ENCODE assay signal across 9 cellular contexts in the genomic region with DNA sequence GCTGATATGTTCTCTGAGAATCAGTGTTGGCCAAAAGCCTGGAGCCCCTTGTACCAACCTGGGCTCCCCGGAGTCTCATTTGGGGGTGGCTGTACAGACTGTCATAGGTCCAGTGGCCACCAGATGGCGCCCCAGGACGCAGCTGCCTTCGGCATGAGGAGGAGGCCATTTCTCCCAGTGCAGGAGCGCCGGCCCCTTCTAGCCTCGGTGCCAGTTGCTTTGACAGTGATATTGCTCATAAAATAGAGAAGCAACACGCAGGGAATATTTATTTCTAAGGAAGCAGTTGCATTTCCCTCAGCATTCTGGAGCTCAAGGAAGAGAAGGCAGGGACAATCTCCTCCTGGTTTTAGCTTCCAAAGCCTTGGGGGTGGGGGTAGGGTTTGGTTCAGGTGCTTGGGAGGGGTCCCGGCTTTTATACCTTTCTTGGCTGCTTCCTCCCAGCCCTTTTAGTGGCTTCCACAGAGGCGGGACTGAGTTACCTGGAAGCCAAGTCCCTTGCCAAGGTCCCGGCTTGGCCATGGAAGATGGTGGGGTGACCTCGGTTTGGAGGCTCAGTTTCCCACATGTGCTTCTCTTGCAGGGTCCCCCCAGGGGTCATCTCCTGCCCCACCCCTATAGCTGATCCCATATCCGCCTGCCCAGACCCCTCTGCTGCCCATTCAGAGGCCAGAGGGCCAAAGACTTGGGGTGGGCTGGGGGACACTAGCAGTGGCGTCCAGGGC.
DNase-seq lines count a peak whose midpoint lies in the region; ATAC-seq and TF ChIP-seq lines count a peak whose summit lies in the region.
"Had no signal": no experiment of that assay in that cellular context is flagged by ENCODE, and none has a peak within 500 bp of the region (broad histone marks: within the 10 kb centered on the region; RNA-seq: fewer than 3 reads in every experiment).

No MANE protein-coding gene starts in this region.

- H3K4me3 Mint-ChIP-seq in CD4-positive, alpha-beta memory T cell, result peak overlapping the region in 4 of 8 donors; percentile 40 to 67 (median 52)
- H3K4me3 Mint-ChIP-seq: IgD-negative memory B cell had no signal

- H3K9ac ChIP-seq in fibroblast of lung (ENCODE audit: insufficient read depth, low read length) (no peak overlapping the region), neural cell (ENCODE audit: low read length) (peak overlapping the region; percentile 9)

- peaks cover 3% of the 10 kb centered on the region for H3K4me1 ChIP-seq in CD4-positive, alpha-beta memory T cell (ENCODE audit: insufficient read depth, low read length)
- H3K4me1 ChIP-seq in fibroblast of lung (ENCODE audit: control insufficient read depth, extremely low read depth, insufficient read depth, low read length), result no peaks in the 10 kb centered on the region

- H3K4me2 ChIP-seq in fibroblast of lung (ENCODE audit: extremely low read depth, insufficient read depth, low read length) (no peak overlapping the region), neural cell (ENCODE audit: low read length) (no peak overlapping the region)

- H3K79me2 ChIP-seq in fibroblast of lung (ENCODE audit: control insufficient read depth, insufficient read depth, low read length), result no peaks in the 10 kb centered on the region
- H3K79me2 ChIP-seq in neural cell (replicated peaks; ENCODE audit: insufficient read depth, low read length), result no peaks in the 10 kb centered on the region

- peaks cover 0 to 2% (median 0%) of the 10 kb centered on the region in 8 donors for H3K9me3 Mint-ChIP-seq in CD4-positive, alpha-beta memory T cell
- H3K9me3 Mint-ChIP-seq: IgD-negative memory B cell had no signal

- H2AFZ ChIP-seq in fibroblast of lung (ENCODE audit: low read length) (no peak overlapping the region), neural cell (ENCODE audit: low read depth, low read length) (peak overlapping the region; percentile 24)

- no peaks in the 10 kb centered on the region for H3K9me3 ChIP-seq in CD4-positive, alpha-beta memory T cell (ENCODE audit: control insufficient read depth in 1 of 2, low read length in 2 of 2)
- H3K9me3 ChIP-seq in fibroblast of lung (ENCODE audit: control insufficient read depth, insufficient read depth, low read depth, low read length) (no peaks in the 10 kb centered on the region), neural cell (ENCODE audit: low read length) (no peaks in the 10 kb centered on the region)

- peak overlapping the region in 1 of 7 donors; percentile 77 for H3K27ac Mint-ChIP-seq in CD4-positive, alpha-beta memory T cell

- intact Hi-C loops in CD4-positive, alpha-beta memory T cell (cut with micrococcal nuclease), result loop anchor here (1.0 kb wide), 3 partner anchors 216 to 527 kb away; no protein-coding TSS in a partner anchor

- H3K36me3 ChIP-seq in CD4-positive, alpha-beta memory T cell (ENCODE audit: insufficient read depth, low read length), result no peaks in the 10 kb centered on the region
- H3K36me3 ChIP-seq in fibroblast of lung (ENCODE audit: control insufficient read depth, insufficient read depth, low read length), result no peaks in the 10 kb centered on the region
- H3K36me3 ChIP-seq in neural cell (ENCODE audit: insufficient read depth, low read length), result no peaks in the 10 kb centered on the region

- no peaks in the 10 kb centered on the region for H4K20me1 ChIP-seq in fibroblast of lung (ENCODE audit: control insufficient read depth, extremely low read depth, insufficient read depth, low read length)
- no peaks in the 10 kb centered on the region for H4K20me1 ChIP-seq in neural cell (ENCODE audit: insufficient read depth)

- DNase-seq in CD4-positive, alpha-beta memory T cell, result peak; percentile 72 to 78 (median 74)
- DNase-seq in LNCaP clone FGC (ENCODE audit: low read depth) (peak; percentile 74), fibroblast of lung (ENCODE audit: low read depth in 2 of 2) (peak; percentile 48 to 70)
- peak; percentile 91 to 92 for DNase-seq in activated T-cell treated with anti-CD3 and anti-CD28 coated beads, Interleukin-2, amount 50 U/mL, for 48 hours
- peak; percentile 74 for DNase-seq in stimulated activated naive CD4-positive, alpha-beta T cell treated with Interleukin-2 at 50 U/mL for 16 hours (lab: John Stamatoyannopoulos, UW)

- ATAC-seq in GM21423 (IDR thresholded peaks at IDR 0.05; ENCODE audit: unreplicated experiment), result peak; percentile 76

- POLR2A ChIA-PET in CD4-positive, alpha-beta memory T cell (lab: Charles Lee; ENCODE audit: partially characterized antibody), result interaction anchor here (0.9 to 1.5 kb wide), 3 partner anchors 162 to 204 kb away, joined by 3 to 7 read pairs (median 4); no protein-coding TSS in a partner anchor

- H3K27ac ChIP-seq in CD4-positive, alpha-beta memory T cell (ENCODE audit: low read depth, low read length), result no peak overlapping the region
- H3K27ac ChIP-seq in fibroblast of lung (ENCODE audit: insufficient read depth, low read length) (no peak overlapping the region), neural cell (ENCODE audit: low read length) (no peak overlapping the region)

- peak; percentile 99 for TF ChIP-seq RAD21 in neural cell (conservative IDR thresholded peaks at IDR 0.05)

- TF ChIP-seq CTCF in LNCaP clone FGC (IDR thresholded peaks at IDR 0.05; ENCODE audit: control insufficient read depth, extremely low read depth, insufficient read depth) (peak; percentile 93), fibroblast of lung (conservative IDR thresholded peaks at IDR 0.05 in 1 of 2, IDR thresholded peaks at IDR 0.05 in 1 of 2; ENCODE audit: low read depth in 1 of 2, low read length in 2 of 2) (peak; percentile 94 to 96), neural cell (IDR thresholded peaks at IDR 0.05; ENCODE audit: poor library complexity, severe bottlenecking) (peak; percentile 99)

- CTCF ChIA-PET in CD4-positive, alpha-beta memory T cell (lab: Charles Lee; ENCODE audit: partially characterized antibody), result interaction anchor here (0.7 to 8.4 kb wide), 34 partner anchors 8 to 770 kb away, joined by 3 to 168 read pairs (median 4); a partner anchor contains a TSS

- H3K36me3 Mint-ChIP-seq in CD4-positive, alpha-beta memory T cell, result no peaks in the 10 kb centered on the region
- H3K36me3 Mint-ChIP-seq: IgD-negative memory B cell had no signal

- peaks cover 3 to 13% (median 6%) of the 10 kb centered on the region in 4 donors for H3K4me1 Mint-ChIP-seq in CD4-positive, alpha-beta memory T cell

- no peaks in the 10 kb centered on the region for H3K27me3 Mint-ChIP-seq in CD4-positive, alpha-beta memory T cell
- H3K27me3 Mint-ChIP-seq: IgD-negative memory B cell had no signal

- H3K27me3 ChIP-seq in CD4-positive, alpha-beta memory T cell (ENCODE audit: insufficient read depth, low read length), result no peaks in the 10 kb centered on the region
- H3K27me3 ChIP-seq in fibroblast of lung (ENCODE audit: control insufficient read depth, insufficient read depth, low read length), result no peaks in the 10 kb centered on the region
- H3K27me3 ChIP-seq in neural cell (ENCODE audit: insufficient read depth, low read depth, low read length), result no peaks in the 10 kb centered on the region

- no peak overlapping the region for H3K4me3 ChIP-seq in CD4-positive, alpha-beta memory T cell (ENCODE audit: low read length in 2 of 2)
- H3K4me3 ChIP-seq in LNCaP clone FGC (ENCODE audit: low read depth, low read length) (no peak overlapping the region), fibroblast of lung (replicated peaks in 1 of 4; ENCODE audit: control extremely low read depth in 1 of 4, insufficient read depth in 1 of 4, low read depth in 3 of 4, low read length in 4 of 4) (no peak overlapping the region), neural cell (ENCODE audit: low read length) (no peak overlapping the region)

- H3K9me2 ChIP-seq in neural cell (ENCODE audit: insufficient read depth, low read length), result no peaks in the 10 kb centered on the region

- no peak for TF ChIP-seq EP300 in neural cell (conservative IDR thresholded peaks at IDR 0.05; ENCODE audit: poor library complexity, severe bottlenecking)

- H3F3A ChIP-seq in neural cell (ENCODE audit: insufficient read depth, low read length, poor library complexity, severe bottlenecking), result no peaks in the 10 kb centered on the region

TF ChIP-seq in PFSK-1, 5 proteins besides CTCF, POLR2A, EP300 and RAD21 (continues in another document):
- TF ChIP-seq SIN3A (IDR thresholded peaks at IDR 0.05; ENCODE audit: borderline replicate concordance, insufficient read depth, low read length), result no peak

TF ChIP-seq in neural cell, 6 proteins besides CTCF, POLR2A, EP300 and RAD21:
- TF ChIP-seq SMC3 (conservative IDR thresholded peaks at IDR 0.05; ENCODE audit: poor library complexity) (peak; percentile 100), TAF1 (IDR thresholded peaks at IDR 0.05; ENCODE audit: low read depth) (no peak)
